ENCODE assay signal across 15 cellular contexts in genomic region chr5:169796731-169797130, GRCh38.
A peak's percentile ranks its signal among the peaks of the same experiment; 100 is the strongest.
DNase-seq lines count a peak whose midpoint lies in the region; ATAC-seq, FAIRE-seq and TF ChIP-seq lines count a peak whose summit lies in the region.
"Had no signal": no experiment of that assay in that cellular context is flagged by ENCODE, and none has a peak within 500 bp of the region (broad histone marks: within the 10 kb centered on the region; RNA-seq: fewer than 3 reads in every experiment).

No MANE protein-coding gene starts in this region.

- intact Hi-C loops in PC-3 (cut with micrococcal nuclease) (no loop called here), psoas muscle (cut with DNase I) (no loop called here), upper lobe of right lung (cut with DNase I) (no loop called here), left ventricle myocardium inferior (cut with micrococcal nuclease) (no loop called here)

- no peaks in the 10 kb centered on the region for H4K20me1 ChIP-seq in PC-3 (ENCODE audit: low read length)

- BruUV-seq in PC-3 (replicated peaks; lab: Mats Ljungman, UMichigan), result no TSS peak

- H3K36me3 ChIP-seq in PC-3 (ENCODE audit: low read depth, low read length), result no peaks in the 10 kb centered on the region
- no peaks in the 10 kb centered on the region for H3K36me3 ChIP-seq in bronchial epithelial cell (ENCODE audit: control insufficient read depth, insufficient read depth, low read length)
- H3K36me3 ChIP-seq in psoas muscle (ENCODE audit: insufficient read depth in 1 of 2, low read depth in 1 of 2), result no peaks in the 10 kb centered on the region
- H3K36me3 ChIP-seq in upper lobe of right lung, result no peaks in the 10 kb centered on the region
- no peaks in the 10 kb centered on the region for H3K36me3 ChIP-seq in left ventricle myocardium inferior

- CTCF ChIA-PET in PC-3 (lab: Charles Lee), result no interaction called here

- no peak overlapping the region for H3K4me2 ChIP-seq in PC-3 (ENCODE audit: low read length)

- H3K27me3 ChIP-seq in PC-3 (ENCODE audit: low read length), result no peaks in the 10 kb centered on the region
- no peaks in the 10 kb centered on the region for H3K27me3 ChIP-seq in bronchial epithelial cell (ENCODE audit: control insufficient read depth, insufficient read depth, low read length)
- H3K27me3 ChIP-seq in psoas muscle (ENCODE audit: insufficient read depth in 3 of 3, low read length in 2 of 3), result peaks cover 0 to 4% (median 0%) of the 10 kb centered on the region in 3 donors
- H3K27me3 ChIP-seq in upper lobe of right lung, result no peaks in the 10 kb centered on the region
- H3K27me3 ChIP-seq in left ventricle myocardium inferior (ENCODE audit: low read depth), result no peaks in the 10 kb centered on the region

- peak; percentile 34 for DNase-seq in stimulated activated CD4-positive, alpha-beta T cell treated with anti-CD3 and anti-CD28 coated beads, Interleukin-15, amount 100 ng/mL, for 24 hours
- DNase-seq in stimulated activated CD4-positive, alpha-beta T cell treated with anti-CD3 and anti-CD28 coated beads, Interleukin-12 subunit alpha, Interleukin-12 subunit beta, amount 100 ng/mL, for 4 hours, result no peak
- peak; percentile 29 for DNase-seq in PC-3
- peak; percentile 23 for DNase-seq in bronchial epithelial cell (ENCODE audit: low read depth)
- DNase-seq in psoas muscle, result no peak
- DNase-seq in upper lobe of right lung, result no peak
- DNase-seq in left ventricle myocardium inferior, result no peak
- DNase-seq: activated CD8-positive, alpha-beta memory T cell treated with anti-CD3 and anti-CD28 coated beads for 24 hours; activated gamma-delta T cell treated with Interleukin-2 at 50 U/mL for 16 hours; Karpas-422; lower lobe of right lung; naive thymus-derived CD8-positive, alpha-beta T cell; NCI-H1694 treated with DMSO at 0.1 percent for 48 hours; NCI-H446 treated with DMSO at 0.1 percent for 48 hours; SIG-M5 had no signal

- H3K27ac ChIP-seq in PC-3 (ENCODE audit: low read length) (no peak overlapping the region), psoas muscle (no peak overlapping the region), upper lobe of right lung (no peak overlapping the region), left ventricle myocardium inferior (replicated peaks) (no peak overlapping the region)
- H3K27ac ChIP-seq: lower lobe of right lung had no signal

- no peak overlapping the region for H2AFZ ChIP-seq in PC-3 (ENCODE audit: low read length)

- 83 to 89% (median 88%) methylated on average over 2 of the region's 2 CpGs for WGBS in psoas muscle, 3 donors

- POLR2A ChIA-PET in PC-3 (lab: Charles Lee; ENCODE audit: unreplicated experiment), result no interaction called here

- H3K9me2 ChIP-seq in PC-3 (replicated peaks; ENCODE audit: low read length), result no peaks in the 10 kb centered on the region

- FAIRE-seq in bronchial epithelial cell (lab: Jason Lieb, UNC), result no peak

- no peaks in the 10 kb centered on the region for H3F3A ChIP-seq in PC-3 (ENCODE audit: low read length, unreplicated experiment)

- no peak for TF ChIP-seq CTCF in PC-3 (conservative IDR thresholded peaks at IDR 0.05; ENCODE audit: low read depth, low read length)
- no peak for TF ChIP-seq CTCF in bronchial epithelial cell (IDR thresholded peaks at IDR 0.05; ENCODE audit: insufficient read depth, low read length, severe bottlenecking)
- no peak for TF ChIP-seq CTCF in psoas muscle (IDR thresholded peaks at IDR 0.05)
- no peak for TF ChIP-seq CTCF in upper lobe of right lung (IDR thresholded peaks at IDR 0.05)
- no peak for TF ChIP-seq CTCF in left ventricle myocardium inferior (IDR thresholded peaks at IDR 0.05; ENCODE audit: borderline replicate concordance)

- no peak overlapping the region for H3K9ac ChIP-seq in PC-3 (ENCODE audit: low read length)

- H3K4me3 ChIP-seq in PC-3 (ENCODE audit: low read length), result no peak overlapping the region
- no peak overlapping the region for H3K4me3 ChIP-seq in bronchial epithelial cell (ENCODE audit: low read depth, low read length)
- H3K4me3 ChIP-seq in psoas muscle, result no peak overlapping the region
- H3K4me3 ChIP-seq in upper lobe of right lung, result no peak overlapping the region
- no peak overlapping the region for H3K4me3 ChIP-seq in left ventricle myocardium inferior
- H3K4me3 ChIP-seq: lower lobe of right lung had no signal

- no peaks in the 10 kb centered on the region for H3K79me2 ChIP-seq in PC-3 (ENCODE audit: low read length)

- H3K9me3 ChIP-seq in PC-3 (ENCODE audit: low read length), result no peaks in the 10 kb centered on the region
- H3K9me3 ChIP-seq in psoas muscle, result no peaks in the 10 kb centered on the region
- H3K9me3 ChIP-seq in upper lobe of right lung, result no peaks in the 10 kb centered on the region
- no peaks in the 10 kb centered on the region for H3K9me3 ChIP-seq in left ventricle myocardium inferior (replicated peaks)
- H3K9me3 ChIP-seq: lower lobe of right lung had no signal

- no peak for ATAC-seq in PC-3
- ATAC-seq in psoas muscle, result no peak
- ATAC-seq in upper lobe of right lung, result no peak
- ATAC-seq: lower lobe of right lung; naive thymus-derived CD8-positive, alpha-beta T cell had no signal

- H3K4me1 ChIP-seq in PC-3 (ENCODE audit: insufficient read depth, low read length), result peaks cover 9% of the 10 kb centered on the region
- H3K4me1 ChIP-seq in psoas muscle, result no peaks in the 10 kb centered on the region
- H3K4me1 ChIP-seq in upper lobe of right lung, result no peaks in the 10 kb centered on the region
- no peaks in the 10 kb centered on the region for H3K4me1 ChIP-seq in left ventricle myocardium inferior
- H3K4me1 ChIP-seq: lower lobe of right lung had no signal

Comparison
In these comparisons a context has a peak if more than half of its experiments do, and no peak if none do; other contexts are left out.
1. DNase-seq: peak in stimulated activated CD4-positive, alpha-beta T cell treated with anti-CD3 and anti-CD28 coated beads, Interleukin-15, amount 100 ng/mL, for 24 hours (single experiment), PC-3 (single experiment) and bronchial epithelial cell (single experiment); none in stimulated activated CD4-positive, alpha-beta T cell treated with anti-CD3 and anti-CD28 coated beads, Interleukin-12 subunit alpha, Interleukin-12 subunit beta, amount 100 ng/mL, for 4 hours (single experiment), psoas muscle (0 of 2), upper lobe of right lung (single experiment) and left ventricle myocardium inferior (single experiment).